Comparison of ENCODE assay signal across 1 cellular context in the genomic region with DNA sequence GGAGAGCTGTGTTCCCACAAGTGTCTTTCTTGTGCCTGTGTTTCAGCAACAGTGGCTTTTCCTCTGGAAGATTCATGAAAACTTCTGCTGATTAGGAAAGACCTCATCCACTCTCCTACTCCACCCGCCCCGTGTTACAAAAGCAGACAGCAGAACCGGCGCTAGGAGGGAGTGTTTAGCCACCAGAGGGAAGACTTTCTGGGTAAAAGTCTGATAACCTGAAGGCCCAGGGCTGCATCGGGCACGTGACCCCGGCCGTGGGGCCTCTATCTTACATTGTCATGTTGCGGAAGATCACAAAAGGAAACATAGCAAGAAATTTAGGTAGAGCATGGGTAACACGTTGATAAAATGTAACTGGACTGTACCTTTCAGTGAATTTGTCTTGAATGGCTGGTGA.
A peak's percentile ranks its signal among the peaks of the same experiment; 100 is the strongest.
TF ChIP-seq lines count a peak whose summit lies in the region.

No MANE protein-coding gene starts in this region.

TF ChIP-seq in HepG2, 621 proteins besides CTCF, POLR2A, EP300 and RAD21:
- no peak for TF ChIP-seq GTF3A (CRISPR knock-in tag; conservative IDR thresholded peaks at IDR 0.05)
- no peak for TF ChIP-seq PRDM4 (CRISPR knock-in tag; IDR thresholded peaks at IDR 0.05; ENCODE audit: borderline replicate concordance)
- no peak for TF ChIP-seq PITX1 (CRISPR knock-in tag; IDR thresholded peaks at IDR 0.05)
- no peak for TF ChIP-seq RNF2 (conservative IDR thresholded peaks at IDR 0.05; ENCODE audit: low read depth)
- TF ChIP-seq ZNF235 (CRISPR knock-in tag; IDR thresholded peaks at IDR 0.05; ENCODE audit: borderline replicate concordance): no peak
- no peak for TF ChIP-seq HOXD1 (CRISPR knock-in tag; IDR thresholded peaks at IDR 0.05)
- no peak for TF ChIP-seq ZNF768 (CRISPR knock-in tag; IDR thresholded peaks at IDR 0.05)
- 0 out of 2 replicates have a peak, but pooled peaks have one; percentile 24 for TF ChIP-seq SMC3 (IDR thresholded peaks at IDR 0.05; ENCODE audit: low read length)
- no peak for TF ChIP-seq KDM5A (IDR thresholded peaks at IDR 0.05; ENCODE audit: borderline replicate concordance, low read length)
- no peak for TF ChIP-seq DNMT3B (CRISPR knock-in tag; conservative IDR thresholded peaks at IDR 0.05)
- TF ChIP-seq ATM (IDR thresholded peaks at IDR 0.05; ENCODE audit: borderline replicate concordance): no peak
- TF ChIP-seq, protein P1, sequence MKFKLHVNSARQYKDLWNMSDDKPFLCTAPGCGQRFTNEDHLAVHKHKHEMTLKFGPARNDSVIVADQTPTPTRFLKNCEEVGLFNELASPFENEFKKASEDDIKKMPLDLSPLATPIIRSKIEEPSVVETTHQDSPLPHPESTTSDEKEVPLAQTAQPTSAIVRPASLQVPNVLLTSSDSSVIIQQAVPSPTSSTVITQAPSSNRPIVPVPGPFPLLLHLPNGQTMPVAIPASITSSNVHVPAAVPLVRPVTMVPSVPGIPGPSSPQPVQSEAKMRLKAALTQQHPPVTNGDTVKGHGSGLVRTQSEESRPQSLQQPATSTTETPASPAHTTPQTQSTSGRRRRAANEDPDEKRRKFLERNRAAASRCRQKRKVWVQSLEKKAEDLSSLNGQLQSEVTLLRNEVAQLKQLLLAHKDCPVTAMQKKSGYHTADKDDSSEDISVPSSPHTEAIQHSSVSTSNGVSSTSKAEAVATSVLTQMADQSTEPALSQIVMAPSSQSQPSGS (CRISPR knock-in tag; IDR thresholded peaks at IDR 0.05): no peak
- no peak for TF ChIP-seq ZNF577 (CRISPR knock-in tag; IDR thresholded peaks at IDR 0.05; ENCODE audit: borderline replicate concordance, low read depth)
- no peak for TF ChIP-seq ZNF562 (CRISPR knock-in tag; IDR thresholded peaks at IDR 0.05; ENCODE audit: borderline replicate concordance)
- no peak for TF ChIP-seq TOPORS (CRISPR knock-in tag; IDR thresholded peaks at IDR 0.05)
- TF ChIP-seq ZSCAN31 (CRISPR knock-in tag; IDR thresholded peaks at IDR 0.05; ENCODE audit: low read depth): no peak
- no peak for TF ChIP-seq IKZF4 (CRISPR knock-in tag; IDR thresholded peaks at IDR 0.05; ENCODE audit: borderline replicate concordance, low read depth, not compliant biosample characterization)
- no peak for TF ChIP-seq NFIB (CRISPR knock-in tag; IDR thresholded peaks at IDR 0.05; ENCODE audit: borderline replicate concordance)
- TF ChIP-seq CENPBD1 (CRISPR knock-in tag; IDR thresholded peaks at IDR 0.05; ENCODE audit: borderline replicate concordance, low read depth): no peak
- TF ChIP-seq SOX6 (IDR thresholded peaks at IDR 0.05): no peak
- TF ChIP-seq SOX6 (CRISPR knock-in tag; IDR thresholded peaks at IDR 0.05): no peak
- TF ChIP-seq GATA4 (IDR thresholded peaks at IDR 0.05; ENCODE audit: borderline replicate concordance, low read depth): no peak
- TF ChIP-seq IRX3 (CRISPR knock-in tag; IDR thresholded peaks at IDR 0.05; ENCODE audit: borderline replicate concordance, low read depth): no peak
- TF ChIP-seq ZNF775 (CRISPR knock-in tag; IDR thresholded peaks at IDR 0.05; ENCODE audit: borderline replicate concordance): no peak
- TF ChIP-seq, protein P2, sequence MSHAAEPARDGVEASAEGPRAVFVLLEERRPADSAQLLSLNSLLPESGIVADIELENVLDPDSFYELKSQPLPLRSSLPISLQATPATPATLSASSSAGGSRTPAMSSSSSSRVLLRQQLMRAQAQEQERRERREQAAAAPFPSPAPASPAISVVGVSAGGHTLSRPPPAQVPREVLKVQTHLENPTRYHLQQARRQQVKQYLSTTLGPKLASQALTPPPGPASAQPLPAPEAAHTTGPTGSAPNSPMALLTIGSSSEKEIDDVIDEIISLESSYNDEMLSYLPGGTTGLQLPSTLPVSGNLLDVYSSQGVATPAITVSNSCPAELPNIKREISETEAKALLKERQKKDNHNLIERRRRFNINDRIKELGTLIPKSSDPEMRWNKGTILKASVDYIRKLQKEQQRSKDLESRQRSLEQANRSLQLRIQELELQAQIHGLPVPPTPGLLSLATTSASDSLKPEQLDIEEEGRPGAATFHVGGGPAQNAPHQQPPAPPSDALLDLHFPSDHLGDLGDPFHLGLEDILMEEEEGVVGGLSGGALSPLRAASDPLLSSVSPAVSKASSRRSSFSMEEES (CRISPR knock-in tag; IDR thresholded peaks at IDR 0.05): 0 out of 2 replicates have a peak, but pooled peaks have one; percentile 26
- peak; percentile 81 for TF ChIP-seq BHLHE40 (IDR thresholded peaks at IDR 0.05; ENCODE audit: low read length)
- no peak for TF ChIP-seq NFRKB (IDR thresholded peaks at IDR 0.05)
- TF ChIP-seq, protein P3, sequence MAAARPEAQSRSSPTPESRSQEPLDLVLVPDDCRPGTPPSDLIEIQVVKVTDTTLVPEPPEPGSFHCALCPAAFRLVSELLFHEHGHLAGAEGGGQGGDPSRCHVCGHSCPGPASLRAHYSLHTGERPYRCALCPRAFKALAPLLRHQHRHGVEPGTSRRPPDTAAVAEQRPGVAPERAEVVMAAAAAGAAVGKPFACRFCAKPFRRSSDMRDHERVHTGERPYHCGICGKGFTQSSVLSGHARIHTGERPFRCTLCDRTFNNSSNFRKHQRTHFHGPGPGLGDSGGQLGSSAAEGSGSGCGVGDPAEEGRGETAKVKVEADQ (CRISPR knock-in tag; IDR thresholded peaks at IDR 0.05; ENCODE audit: borderline replicate concordance): no peak
- TF ChIP-seq ZNF292 (CRISPR knock-in tag; IDR thresholded peaks at IDR 0.05; ENCODE audit: borderline replicate concordance, low read depth): no peak
- TF ChIP-seq, protein P4, sequence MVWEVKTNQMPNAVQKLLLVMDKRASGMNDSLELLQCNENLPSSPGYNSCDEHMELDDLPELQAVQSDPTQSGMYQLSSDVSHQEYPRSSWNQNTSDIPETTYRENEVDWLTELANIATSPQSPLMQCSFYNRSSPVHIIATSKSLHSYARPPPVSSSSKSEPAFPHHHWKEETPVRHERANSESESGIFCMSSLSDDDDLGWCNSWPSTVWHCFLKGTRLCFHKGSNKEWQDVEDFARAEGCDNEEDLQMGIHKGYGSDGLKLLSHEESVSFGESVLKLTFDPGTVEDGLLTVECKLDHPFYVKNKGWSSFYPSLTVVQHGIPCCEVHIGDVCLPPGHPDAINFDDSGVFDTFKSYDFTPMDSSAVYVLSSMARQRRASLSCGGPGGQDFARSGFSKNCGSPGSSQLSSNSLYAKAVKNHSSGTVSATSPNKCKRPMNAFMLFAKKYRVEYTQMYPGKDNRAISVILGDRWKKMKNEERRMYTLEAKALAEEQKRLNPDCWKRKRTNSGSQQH (CRISPR knock-in tag; IDR thresholded peaks at IDR 0.05; ENCODE audit: low read depth): no peak
- TF ChIP-seq NR3C1 (CRISPR knock-in tag; IDR thresholded peaks at IDR 0.05): no peak
- TF ChIP-seq, protein P5, sequence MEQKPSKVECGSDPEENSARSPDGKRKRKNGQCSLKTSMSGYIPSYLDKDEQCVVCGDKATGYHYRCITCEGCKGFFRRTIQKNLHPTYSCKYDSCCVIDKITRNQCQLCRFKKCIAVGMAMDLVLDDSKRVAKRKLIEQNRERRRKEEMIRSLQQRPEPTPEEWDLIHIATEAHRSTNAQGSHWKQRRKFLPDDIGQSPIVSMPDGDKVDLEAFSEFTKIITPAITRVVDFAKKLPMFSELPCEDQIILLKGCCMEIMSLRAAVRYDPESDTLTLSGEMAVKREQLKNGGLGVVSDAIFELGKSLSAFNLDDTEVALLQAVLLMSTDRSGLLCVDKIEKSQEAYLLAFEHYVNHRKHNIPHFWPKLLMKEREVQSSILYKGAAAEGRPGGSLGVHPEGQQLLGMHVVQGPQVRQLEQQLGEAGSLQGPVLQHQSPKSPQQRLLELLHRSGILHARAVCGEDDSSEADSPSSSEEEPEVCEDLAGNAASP (CRISPR knock-in tag; IDR thresholded peaks at IDR 0.05; ENCODE audit: borderline replicate concordance): no peak
- no peak for TF ChIP-seq PRPF4 (IDR thresholded peaks at IDR 0.05; ENCODE audit: low read depth, low read length, poor library complexity, severe bottlenecking)
- TF ChIP-seq PREB (CRISPR knock-in tag; IDR thresholded peaks at IDR 0.05): no peak
- TF ChIP-seq KMT2B (CRISPR knock-in tag; IDR thresholded peaks at IDR 0.05): no peak
- TF ChIP-seq ZNF143 (CRISPR knock-in tag; IDR thresholded peaks at IDR 0.05): no peak
- TF ChIP-seq ZBTB7A (CRISPR knock-in tag; IDR thresholded peaks at IDR 0.05): no peak
- TF ChIP-seq, protein P6, sequence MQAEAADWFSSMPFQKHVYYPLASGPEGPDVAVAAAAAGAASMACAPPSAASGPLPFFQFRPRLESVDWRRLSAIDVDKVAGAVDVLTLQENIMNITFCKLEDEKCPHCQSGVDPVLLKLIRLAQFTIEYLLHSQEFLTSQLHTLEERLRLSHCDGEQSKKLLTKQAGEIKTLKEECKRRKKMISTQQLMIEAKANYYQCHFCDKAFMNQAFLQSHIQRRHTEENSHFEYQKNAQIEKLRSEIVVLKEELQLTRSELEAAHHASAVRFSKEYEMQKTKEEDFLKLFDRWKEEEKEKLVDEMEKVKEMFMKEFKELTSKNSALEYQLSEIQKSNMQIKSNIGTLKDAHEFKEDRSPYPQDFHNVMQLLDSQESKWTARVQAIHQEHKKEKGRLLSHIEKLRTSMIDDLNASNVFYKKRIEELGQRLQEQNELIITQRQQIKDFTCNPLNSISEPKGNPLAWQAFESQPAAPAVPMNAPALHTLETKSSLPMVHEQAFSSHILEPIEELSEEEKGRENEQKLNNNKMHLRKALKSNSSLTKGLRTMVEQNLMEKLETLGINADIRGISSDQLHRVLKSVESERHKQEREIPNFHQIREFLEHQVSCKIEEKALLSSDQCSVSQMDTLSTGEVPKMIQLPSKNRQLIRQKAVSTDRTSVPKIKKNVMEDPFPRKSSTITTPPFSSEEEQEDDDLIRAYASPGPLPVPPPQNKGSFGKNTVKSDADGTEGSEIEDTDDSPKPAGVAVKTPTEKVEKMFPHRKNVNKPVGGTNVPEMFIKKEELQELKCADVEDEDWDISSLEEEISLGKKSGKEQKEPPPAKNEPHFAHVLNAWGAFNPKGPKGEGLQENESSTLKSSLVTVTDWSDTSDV (CRISPR knock-in tag; IDR thresholded peaks at IDR 0.05): no peak
- TF ChIP-seq ZNF30 (CRISPR knock-in tag; IDR thresholded peaks at IDR 0.05): no peak
- peak; percentile 67 for TF ChIP-seq STAG1 (CRISPR knock-in tag; IDR thresholded peaks at IDR 0.05)
- no peak for TF ChIP-seq RFX3 (CRISPR knock-in tag; IDR thresholded peaks at IDR 0.05)
- no peak for TF ChIP-seq CBFB (CRISPR knock-in tag; IDR thresholded peaks at IDR 0.05)
- TF ChIP-seq, protein P7, sequence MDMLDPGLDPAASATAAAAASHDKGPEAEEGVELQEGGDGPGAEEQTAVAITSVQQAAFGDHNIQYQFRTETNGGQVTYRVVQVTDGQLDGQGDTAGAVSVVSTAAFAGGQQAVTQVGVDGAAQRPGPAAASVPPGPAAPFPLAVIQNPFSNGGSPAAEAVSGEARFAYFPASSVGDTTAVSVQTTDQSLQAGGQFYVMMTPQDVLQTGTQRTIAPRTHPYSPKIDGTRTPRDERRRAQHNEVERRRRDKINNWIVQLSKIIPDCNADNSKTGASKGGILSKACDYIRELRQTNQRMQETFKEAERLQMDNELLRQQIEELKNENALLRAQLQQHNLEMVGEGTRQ (IDR thresholded peaks at IDR 0.05; ENCODE audit: low read depth, low read length): peak; percentile 55
- TF ChIP-seq, protein P7 (CRISPR knock-in tag; IDR thresholded peaks at IDR 0.05; ENCODE audit: borderline replicate concordance): peak; percentile 83; the same call in 1 of the 2 replicates
- no peak for TF ChIP-seq DBP (CRISPR knock-in tag; IDR thresholded peaks at IDR 0.05; ENCODE audit: not compliant biosample characterization)
